ENCODE assay signal across 16 cellular contexts in the genomic region with DNA sequence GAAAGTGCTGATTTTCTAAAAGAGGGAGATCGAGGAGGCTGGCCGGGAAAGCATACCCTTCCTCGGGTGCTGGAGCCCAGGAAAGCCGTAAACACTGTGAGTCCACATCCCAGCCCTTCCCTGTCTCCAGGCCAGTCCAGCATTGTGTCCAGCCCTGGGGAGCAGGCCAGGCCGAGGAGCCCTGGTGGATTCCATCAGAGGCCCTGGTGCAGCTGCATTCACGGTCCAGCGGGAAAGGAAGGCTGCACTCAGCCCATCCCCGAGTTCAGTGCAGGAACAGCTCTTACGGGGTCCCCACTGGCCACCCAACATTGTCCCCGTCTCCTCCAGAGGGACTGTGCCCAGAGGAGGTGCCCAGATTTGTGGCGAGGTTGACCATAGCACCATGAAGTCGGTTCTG.
"Had no signal": no experiment of that assay in that cellular context is flagged by ENCODE, and none has a peak within 500 bp of the region (broad histone marks: within the 10 kb centered on the region; RNA-seq: fewer than 3 reads in every experiment).

No MANE protein-coding gene starts in this region.

- H3K4me3 ChIP-seq: cardiac muscle cell, heart left ventricle, SK-N-MC had no signal

- DNase-seq: activated CD4-positive, alpha-beta memory T cell treated with anti-CD3 and anti-CD28 coated beads, Interleukin-2, amount 10 ng/mL, durations not matched to agents 7 days and 5 days; activated CD4-positive, alpha-beta T cell treated with anti-CD3 and anti-CD28 coated beads for 36 hours; activated naive CD4-positive, alpha-beta T cell; activated naive CD8-positive, alpha-beta T cell treated with anti-CD3 and anti-CD28 coated beads, Interleukin-2, amount 10 ng/mL, durations not matched to agents 7 days and 5 days; activated T-cell treated with anti-CD3 and anti-CD28 coated beads, Interleukin-2, amount 50 U/mL, for 1 hour; amygdala; nephron progenitor cell; SHP77; stimulated activated CD4-positive, alpha-beta T cell treated with anti-CD3 and anti-CD28 coated beads, Interleukin-12 subunit alpha, Interleukin-12 subunit beta, amount 100 ng/mL, for 4 hours; stimulated activated CD4-positive, alpha-beta T cell treated with anti-CD3 and anti-CD28 coated beads, Interleukin-1b, Interleukin-23, amount 100 ng/mL, for 48 hours had no signal

- H3K9me3 Mint-ChIP-seq: activated CD4-positive, alpha-beta memory T cell treated with anti-CD3 and anti-CD28 coated beads, Interleukin-2, amount 10 ng/mL, durations not matched to agents 7 days and 5 days; activated T-helper 17 cell treated with anti-CD3 and anti-CD28 coated beads, Interleukin-2, amount 50 U/mL, for 72 hours had no signal

- H3K4me1 ChIP-seq: heart left ventricle had no signal

- H3K36me3 ChIP-seq: cardiac muscle cell, heart left ventricle had no signal

- H3K4me3 Mint-ChIP-seq: activated CD4-positive, alpha-beta memory T cell treated with anti-CD3 and anti-CD28 coated beads, Interleukin-2, amount 10 ng/mL, durations not matched to agents 7 days and 5 days; activated CD4-positive, alpha-beta T cell treated with anti-CD3 and anti-CD28 coated beads for 36 hours; activated naive CD8-positive, alpha-beta T cell treated with anti-CD3 and anti-CD28 coated beads, Interleukin-2, amount 10 ng/mL, durations not matched to agents 7 days and 5 days; activated T-helper 17 cell treated with anti-CD3 and anti-CD28 coated beads, Interleukin-2, amount 50 U/mL, for 72 hours; nephron progenitor cell; stimulated activated naive CD8-positive, alpha-beta T cell treated with anti-CD3 and anti-CD28 coated beads, Interleukin-15, Interleukin-2, amounts not matched to agents 100 ng/mL and 50 ng/mL, for 24 hours; WTC11 had no signal

- H3K27ac Mint-ChIP-seq: activated CD4-positive, alpha-beta memory T cell treated with anti-CD3 and anti-CD28 coated beads, Interleukin-2, amount 10 ng/mL, durations not matched to agents 7 days and 5 days; activated CD4-positive, alpha-beta T cell treated with anti-CD3 and anti-CD28 coated beads for 36 hours; activated naive CD8-positive, alpha-beta T cell treated with anti-CD3 and anti-CD28 coated beads, Interleukin-2, amount 10 ng/mL, durations not matched to agents 7 days and 5 days; activated T-helper 17 cell treated with anti-CD3 and anti-CD28 coated beads, Interleukin-2, amount 50 U/mL, for 72 hours; nephron progenitor cell; stimulated activated naive CD8-positive, alpha-beta T cell treated with anti-CD3 and anti-CD28 coated beads, Interleukin-15, Interleukin-2, amounts not matched to agents 100 ng/mL and 50 ng/mL, for 24 hours; WTC11 had no signal

- H3K27me3 Mint-ChIP-seq: activated CD4-positive, alpha-beta T cell treated with anti-CD3 and anti-CD28 coated beads for 36 hours; activated T-helper 17 cell treated with anti-CD3 and anti-CD28 coated beads, Interleukin-2, amount 50 U/mL, for 72 hours; stimulated activated naive CD8-positive, alpha-beta T cell treated with anti-CD3 and anti-CD28 coated beads, Interleukin-15, Interleukin-2, amounts not matched to agents 100 ng/mL and 50 ng/mL, for 24 hours had no signal

- H3K4me1 Mint-ChIP-seq: activated CD4-positive, alpha-beta memory T cell treated with anti-CD3 and anti-CD28 coated beads, Interleukin-2, amount 10 ng/mL, durations not matched to agents 7 days and 5 days; activated CD4-positive, alpha-beta T cell treated with anti-CD3 and anti-CD28 coated beads for 36 hours; activated naive CD8-positive, alpha-beta T cell treated with anti-CD3 and anti-CD28 coated beads, Interleukin-2, amount 10 ng/mL, durations not matched to agents 7 days and 5 days; activated T-helper 17 cell treated with anti-CD3 and anti-CD28 coated beads, Interleukin-2, amount 50 U/mL, for 72 hours had no signal

- H3K27me3 ChIP-seq: cardiac muscle cell, heart left ventricle had no signal

- H3K27ac ChIP-seq: cardiac muscle cell, SK-N-MC had no signal

- ATAC-seq: activated CD4-positive, alpha-beta T cell treated with anti-CD3 and anti-CD28 coated beads for 36 hours; activated T-helper 17 cell treated with anti-CD3 and anti-CD28 coated beads, Interleukin-2, amount 50 U/mL, for 72 hours; WTC11 had no signal
